Comparison of ENCODE assay signal across 22 cellular contexts in the genomic region with DNA sequence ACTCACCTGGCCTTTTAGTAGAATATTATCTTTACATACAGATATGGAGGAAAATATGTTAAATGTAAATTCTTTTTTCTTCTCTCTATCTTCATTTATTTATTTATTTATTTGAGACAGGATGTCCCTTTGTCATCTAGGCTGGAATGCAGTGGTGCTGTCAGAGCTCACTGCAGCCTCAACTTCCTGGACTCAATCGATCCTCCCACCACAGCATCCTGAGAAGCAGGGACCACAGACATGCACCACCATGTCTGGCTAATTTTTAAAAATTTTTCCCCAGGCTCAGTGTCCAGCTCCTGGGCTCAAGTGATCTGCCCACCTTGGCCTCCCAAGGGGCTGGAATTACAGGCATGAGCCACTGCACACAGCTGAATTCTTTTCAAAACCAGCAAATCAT. TPM values are rescaled to one million over a fixed set of nuclear protein-coding genes. Genes with fewer than 3 reads are reported as not detected.
"Had no signal": no experiment of that assay in that cellular context is flagged by ENCODE, and none has a peak within 500 bp of the region (broad histone marks: within the 10 kb centered on the region; RNA-seq: fewer than 3 reads in every experiment).

No MANE protein-coding gene starts in this region.

- H3K27me3 Mint-ChIP-seq: memory B cell, progenitor cell of endocrine pancreas had no signal

- ATAC-seq: gastroesophageal sphincter; left cardiac atrium; lower lobe of right lung; natural killer cell treated with Interleukin-12 subunit alpha and Interleukin-12 subunit beta and Interleukin-15 and Interleukin-18, amount 100 ng/mL, for 72 hours; pancreas; right cardiac atrium; stimulated activated naive CD8-positive, alpha-beta T cell treated with anti-CD3 and anti-CD28 coated beads, Interleukin-15, Interleukin-2, amounts not matched to agents 100 U/mL and 50 U/mL, for 24 hours had no signal

- DNase-seq: dermis blood vessel endothelial cell; esophagus squamous epithelium; foreskin fibroblast; glutamatergic neuron; islet precursor cell; left cardiac atrium; left ventricle myocardium inferior; lower lobe of right lung; midbrain; occipital lobe; pancreas; right cardiac atrium; stimulated activated CD4-positive, alpha-beta T cell treated with anti-CD3 and anti-CD28 coated beads, Interleukin-2, amount 100 ng/mL, for 48 hours; stimulated activated naive CD8-positive, alpha-beta T cell treated with anti-CD3 and anti-CD28 coated beads, Interleukin-15, Interleukin-2, amounts not matched to agents 100 U/mL and 50 U/mL, for 24 hours; thyroid gland; upper lobe of left lung; uterus had no signal

- H3K27ac Mint-ChIP-seq: memory B cell; natural killer cell treated with Interleukin-12 subunit alpha and Interleukin-12 subunit beta and Interleukin-15 and Interleukin-18, amount 100 ng/mL, for 72 hours; neural progenitor cell; progenitor cell of endocrine pancreas had no signal

- H3K36me3 Mint-ChIP-seq: natural killer cell treated with Interleukin-12 subunit alpha and Interleukin-12 subunit beta and Interleukin-15 and Interleukin-18, amount 100 ng/mL, for 72 hours; neural progenitor cell had no signal

- H3K4me3 Mint-ChIP-seq: memory B cell; natural killer cell treated with Interleukin-12 subunit alpha and Interleukin-12 subunit beta and Interleukin-15 and Interleukin-18, amount 100 ng/mL, for 72 hours; neural progenitor cell had no signal

- H3K4me1 Mint-ChIP-seq: neural progenitor cell had no signal

- H3K9me3 Mint-ChIP-seq: memory B cell; natural killer cell treated with Interleukin-12 subunit alpha and Interleukin-12 subunit beta and Interleukin-15 and Interleukin-18, amount 100 ng/mL, for 72 hours; neural progenitor cell had no signal

- FAIRE-seq: pancreas had no signal

RNA-seq across cellular contexts. Expression of a gene that starts 20.3 kb away (rescaled TPM):
- total RNA-seq: progenitor cell of endocrine pancreas had no signal
